22 cellular contexts compared by ENCODE assay signal in genomic region chr9:119853126-119853525, GRCh38.
"Had no signal": no experiment of that assay in that cellular context is flagged by ENCODE, and none has a peak within 500 bp of the region (broad histone marks: within the 10 kb centered on the region; RNA-seq: fewer than 3 reads in every experiment).

No MANE protein-coding gene starts in this region.

- H3K27ac Mint-ChIP-seq: activated CD4-positive, alpha-beta memory T cell treated with anti-CD3 and anti-CD28 coated beads, Interleukin-2, amount 10 ng/mL, durations not matched to agents 7 days and 5 days; activated CD8-positive, alpha-beta memory T cell treated with anti-CD3 and anti-CD28 coated beads, Interleukin-2, amount 10 ng/mL, durations not matched to agents 7 days and 5 days; activated naive CD8-positive, alpha-beta T cell treated with anti-CD3 and anti-CD28 coated beads, Interleukin-2, amount 10 ng/mL, durations not matched to agents 7 days and 5 days; dendritic cell treated with granulocyte-macrophage colony-stimulating factor and Interleukin-4, amounts not matched to agents 40 ng/mL and 50 ng/mL, for 4 days; nephron progenitor cell; stimulated activated memory B cell treated with anti-CD40 and anti-IgM and Interleukin-4, amounts not matched to agents 10 μg/mL and 1 μg/mL and 100 μg/mL, for 72 hours had no signal

- H3K9me3 ChIP-seq: esophagus muscularis mucosa, gastroesophageal sphincter, heart left ventricle, left ventricle myocardium inferior, spleen, thoracic aorta had no signal

- H3K27me3 ChIP-seq: cardiac muscle cell, esophagus muscularis mucosa, gastroesophageal sphincter, heart left ventricle, spleen had no signal

- H3K27me3 Mint-ChIP-seq: activated CD4-positive, alpha-beta memory T cell treated with anti-CD3 and anti-CD28 coated beads, Interleukin-2, amount 10 ng/mL, durations not matched to agents 7 days and 5 days; activated CD8-positive, alpha-beta memory T cell treated with anti-CD3 and anti-CD28 coated beads, Interleukin-2, amount 10 ng/mL, durations not matched to agents 7 days and 5 days; activated naive CD8-positive, alpha-beta T cell treated with anti-CD3 and anti-CD28 coated beads, Interleukin-2, amount 10 ng/mL, durations not matched to agents 7 days and 5 days; dendritic cell treated with granulocyte-macrophage colony-stimulating factor and Interleukin-4, amounts not matched to agents 40 ng/mL and 50 ng/mL, for 4 days; stimulated activated memory B cell treated with anti-CD40 and anti-IgM and Interleukin-4, amounts not matched to agents 10 μg/mL and 1 μg/mL and 100 μg/mL, for 72 hours had no signal

- H3K4me1 ChIP-seq: gastroesophageal sphincter, heart left ventricle, left ventricle myocardium inferior, spleen had no signal

- H3K36me3 Mint-ChIP-seq: activated CD8-positive, alpha-beta memory T cell treated with anti-CD3 and anti-CD28 coated beads, Interleukin-2, amount 10 ng/mL, durations not matched to agents 7 days and 5 days; activated naive CD8-positive, alpha-beta T cell treated with anti-CD3 and anti-CD28 coated beads, Interleukin-2, amount 10 ng/mL, durations not matched to agents 7 days and 5 days; stimulated activated memory B cell treated with anti-CD40 and anti-IgM and Interleukin-4, amounts not matched to agents 10 μg/mL and 1 μg/mL and 100 μg/mL, for 72 hours had no signal

- H3K4me3 Mint-ChIP-seq: activated CD4-positive, alpha-beta memory T cell treated with anti-CD3 and anti-CD28 coated beads, Interleukin-2, amount 10 ng/mL, durations not matched to agents 7 days and 5 days; activated CD8-positive, alpha-beta memory T cell treated with anti-CD3 and anti-CD28 coated beads, Interleukin-2, amount 10 ng/mL, durations not matched to agents 7 days and 5 days; activated naive CD8-positive, alpha-beta T cell treated with anti-CD3 and anti-CD28 coated beads, Interleukin-2, amount 10 ng/mL, durations not matched to agents 7 days and 5 days; dendritic cell treated with granulocyte-macrophage colony-stimulating factor and Interleukin-4, amounts not matched to agents 40 ng/mL and 50 ng/mL, for 4 days; nephron progenitor cell; stimulated activated memory B cell treated with anti-CD40 and anti-IgM and Interleukin-4, amounts not matched to agents 10 μg/mL and 1 μg/mL and 100 μg/mL, for 72 hours had no signal

- H3K27ac ChIP-seq: cardiac muscle cell, esophagus muscularis mucosa, gastroesophageal sphincter, heart left ventricle, left ventricle myocardium inferior, spleen, thoracic aorta had no signal

- H3K9me3 Mint-ChIP-seq: activated CD4-positive, alpha-beta memory T cell treated with anti-CD3 and anti-CD28 coated beads, Interleukin-2, amount 10 ng/mL, durations not matched to agents 7 days and 5 days; activated naive CD8-positive, alpha-beta T cell treated with anti-CD3 and anti-CD28 coated beads, Interleukin-2, amount 10 ng/mL, durations not matched to agents 7 days and 5 days; dendritic cell treated with granulocyte-macrophage colony-stimulating factor and Interleukin-4, amounts not matched to agents 40 ng/mL and 50 ng/mL, for 4 days; nephron progenitor cell; stimulated activated memory B cell treated with anti-CD40 and anti-IgM and Interleukin-4, amounts not matched to agents 10 μg/mL and 1 μg/mL and 100 μg/mL, for 72 hours had no signal

- ATAC-seq: activated CD8-positive, alpha-beta memory T cell treated with anti-CD3 and anti-CD28 coated beads, Interleukin-2, amount 10 ng/mL, durations not matched to agents 7 days and 5 days; gastroesophageal sphincter; heart left ventricle; stimulated activated memory B cell treated with anti-CD40 and anti-IgM and Interleukin-4, amounts not matched to agents 10 μg/mL and 1 μg/mL and 100 μg/mL, for 72 hours had no signal

- H3K4me3 ChIP-seq: cardiac muscle cell, esophagus muscularis mucosa, gastroesophageal sphincter, heart left ventricle, left ventricle myocardium inferior, spleen, thoracic aorta had no signal

- H3K36me3 ChIP-seq: cardiac muscle cell, esophagus muscularis mucosa, gastroesophageal sphincter, heart left ventricle, left ventricle myocardium inferior, spleen, thoracic aorta had no signal

- H3K4me1 Mint-ChIP-seq: activated CD4-positive, alpha-beta memory T cell treated with anti-CD3 and anti-CD28 coated beads, Interleukin-2, amount 10 ng/mL, durations not matched to agents 7 days and 5 days; activated CD8-positive, alpha-beta memory T cell treated with anti-CD3 and anti-CD28 coated beads, Interleukin-2, amount 10 ng/mL, durations not matched to agents 7 days and 5 days; activated naive CD8-positive, alpha-beta T cell treated with anti-CD3 and anti-CD28 coated beads, Interleukin-2, amount 10 ng/mL, durations not matched to agents 7 days and 5 days; stimulated activated memory B cell treated with anti-CD40 and anti-IgM and Interleukin-4, amounts not matched to agents 10 μg/mL and 1 μg/mL and 100 μg/mL, for 72 hours had no signal

- DNase-seq: activated CD4-positive, alpha-beta memory T cell treated with anti-CD3 and anti-CD28 coated beads, Interleukin-2, amount 10 ng/mL, durations not matched to agents 7 days and 5 days; activated CD4-positive, alpha-beta T cell treated with anti-CD3 and anti-CD28 coated beads for 48 hours; activated CD4-positive, CD25-positive, alpha-beta regulatory T cell; activated CD8-positive, alpha-beta memory T cell treated with anti-CD3 and anti-CD28 coated beads, Interleukin-2, amount 10 ng/mL, durations not matched to agents 7 days and 5 days; activated naive CD8-positive, alpha-beta T cell treated with anti-CD3 and anti-CD28 coated beads, Interleukin-2, amount 10 ng/mL, durations not matched to agents 7 days and 5 days; amygdala; effector CD8-positive, alpha-beta T cell; heart left ventricle; kidney; left ventricle myocardium inferior; mammary epithelial cell; nephron progenitor cell; nucleus accumbens; retina; spleen; stimulated activated CD4-positive, alpha-beta T cell treated with anti-CD3 and anti-CD28 coated beads, Interleukin-4, amount 100 ng/mL, for 4 hours had no signal
